In the genomic region with DNA sequence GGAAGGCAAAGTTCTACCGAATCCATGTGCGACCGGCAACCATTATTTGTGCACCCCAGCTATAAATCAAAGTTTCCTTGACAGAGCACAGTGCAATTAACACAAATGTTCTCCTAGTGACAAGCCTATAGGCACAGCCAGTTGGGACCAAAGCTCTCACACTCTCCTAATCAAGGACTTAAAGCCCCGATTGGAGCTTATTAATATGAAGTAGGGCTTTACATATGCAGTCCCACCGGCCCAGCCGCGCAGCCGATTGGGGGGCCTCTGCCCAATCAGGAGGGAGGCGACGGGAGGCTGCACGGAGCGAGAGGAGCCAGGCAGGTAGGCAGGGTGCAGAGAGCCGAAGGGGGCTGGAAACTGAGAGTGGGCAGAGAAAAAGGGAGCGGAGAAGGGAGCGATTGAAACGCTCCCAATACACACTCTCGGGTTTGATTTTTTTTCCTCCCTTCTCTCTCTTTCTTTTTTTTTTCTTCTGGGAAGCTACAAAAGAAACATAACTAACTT, we compare ENCODE assay signal across 8 cellular contexts. TPM values are rescaled to one million over a fixed set of nuclear protein-coding genes. Genes with fewer than 3 reads are reported as not detected.
DNase-seq lines count a peak whose midpoint lies in the region; ATAC-seq and TF ChIP-seq lines count a peak whose summit lies in the region.

Gene ESRRG, minus strand, starts transcription at position 156 of the 507 bp plus-strand sequence. Its CDS starts 130 bp downstream, at position 26.

- H3K79me2 ChIP-seq in fibroblast of lung (ENCODE audit: control insufficient read depth, insufficient read depth, low read length) = no peaks in the 10 kb centered on the region

- H3K27ac Mint-ChIP-seq in neural crest cell (ENCODE audit: unreplicated experiment) (no peak within 1 kb of the TSS), T-cell (no peak within 1 kb of the TSS)

- TF ChIP-seq CTCF in fibroblast of lung (conservative IDR thresholded peaks at IDR 0.05 in 1 of 2, IDR thresholded peaks at IDR 0.05 in 1 of 2; ENCODE audit: low read depth in 1 of 2, low read length in 2 of 2) (no peak), neural crest cell (conservative IDR thresholded peaks at IDR 0.05) (no peak)

- H3K4me1 ChIP-seq in fibroblast of lung (ENCODE audit: control insufficient read depth, extremely low read depth, insufficient read depth, low read length) = no peaks in the 10 kb centered on the region

- peak within 1 kb of the TSS; percentile 28 to 75 (median 43) for H3K4me3 ChIP-seq in fibroblast of lung (replicated peaks in 1 of 4; ENCODE audit: control extremely low read depth in 1 of 4, insufficient read depth in 1 of 4, low read depth in 3 of 4, low read length in 4 of 4)

- no peaks in the 10 kb centered on the region for H3K9me3 ChIP-seq in fibroblast of lung (ENCODE audit: control insufficient read depth, insufficient read depth, low read depth, low read length)

- DNase-seq in NCI-H82 (lab: John Stamatoyannopoulos, UW) (peak; percentile 100), fibroblast of lung (ENCODE audit: low read depth in 2 of 2) (peak in 1 of 2 donors; percentile 38), neural crest cell (ENCODE audit: low read depth, low spot score) (peak; percentile 46), Kasumi-1 (lab: John Stamatoyannopoulos, UW) (no peak), T-cell (no peak)
- DNase-seq in stimulated activated CD4-positive, alpha-beta T cell treated with anti-CD3 and anti-CD28 coated beads, Interleukin-1b, Interleukin-23, amount 100 ng/mL, for 48 hours = no peak

- H3K4me1 Mint-ChIP-seq in neural crest cell (peaks cover 18% of the 10 kb centered on the region), T-cell (peaks cover 0 to 4% (median 2%) of the 10 kb centered on the region in 3 donors)

- peak within 1 kb of the TSS; percentile 83 for H3K4me2 ChIP-seq in fibroblast of lung (ENCODE audit: extremely low read depth, insufficient read depth, low read length)

- H3K36me3 Mint-ChIP-seq in neural crest cell (ENCODE audit: low read depth) (no peaks in the 10 kb centered on the region), T-cell (no peaks in the 10 kb centered on the region)

- no peaks in the 10 kb centered on the region for H3K27me3 ChIP-seq in fibroblast of lung (ENCODE audit: control insufficient read depth, insufficient read depth, low read length)

- H2AFZ ChIP-seq in fibroblast of lung (ENCODE audit: low read length) = peak within 1 kb of the TSS; percentile 45

- peak; percentile 42 for ATAC-seq in HG02852 (IDR thresholded peaks at IDR 0.05; ENCODE audit: unreplicated experiment)
- no peak for ATAC-seq in GM21423 (IDR thresholded peaks at IDR 0.05; ENCODE audit: unreplicated experiment)
- ATAC-seq in T-cell (replicated peaks in 1 of 4) = no peak

- no peaks in the 10 kb centered on the region for H3K36me3 ChIP-seq in fibroblast of lung (ENCODE audit: control insufficient read depth, insufficient read depth, low read length)

- H3K9me3 Mint-ChIP-seq in neural crest cell (no peaks in the 10 kb centered on the region), T-cell (no peaks in the 10 kb centered on the region)

- H3K27ac ChIP-seq in fibroblast of lung (ENCODE audit: insufficient read depth, low read length) = no peak within 1 kb of the TSS

- H3K4me3 Mint-ChIP-seq in neural crest cell (peak within 1 kb of the TSS; percentile 91), T-cell (no peak within 1 kb of the TSS)

- no peak within 1 kb of the TSS for H3K9ac ChIP-seq in fibroblast of lung (ENCODE audit: insufficient read depth, low read length)

- H4K20me1 ChIP-seq in fibroblast of lung (ENCODE audit: control insufficient read depth, extremely low read depth, insufficient read depth, low read length) = no peaks in the 10 kb centered on the region

- peaks cover 79% of the 10 kb centered on the region for H3K27me3 Mint-ChIP-seq in neural crest cell (ENCODE audit: low read depth)
- H3K27me3 Mint-ChIP-seq in T-cell = peaks cover 4 to 16% of the 10 kb centered on the region in 2 donors

- CTCF ChIA-PET in T-cell (lab: Charles Lee) = no interaction called here

- POLR2A ChIA-PET in T-cell (lab: Charles Lee) = interaction anchor here in 1 of 2 donors (1.2 kb wide), 1 partner anchor 16 kb away, joined by 3 read pairs; no protein-coding TSS in a partner anchor

RNA-seq across cellular contexts. Expression of gene ESRRG, which starts in this region (rescaled TPM):
- total RNA-seq in fibroblast of lung (0.51 and 0.83 TPM in 2 replicates), neural crest cell (1.5 TPM in 2 replicates), T-cell (under 1 TPM in 1 of 5 donors, not detected in 4; 0.13 TPM)
- polyA plus RNA-seq in fibroblast of lung = 0.15 and 0.17 TPM in 2 replicates
- 0.08 and 0.13 TPM in 2 replicates for polyA plus RNA-seq in fibroblast of lung (2012)
- polyA minus RNA-seq in fibroblast of lung (ENCODE audit: low replicate concordance) = not detected in 2 replicates

Comparison
In these comparisons a context has a peak if more than half of its experiments do, and no peak if none do; other contexts are left out.
1. DNase-seq: peak in NCI-H82 (single experiment) and neural crest cell (single experiment); none in stimulated activated CD4-positive, alpha-beta T cell treated with anti-CD3 and anti-CD28 coated beads, Interleukin-1b, Interleukin-23, amount 100 ng/mL, for 48 hours (single experiment), Kasumi-1 (0 of 2) and T-cell (0 of 34).